Comparison of ENCODE assay signal across 9 cellular contexts in genomic region chr17:31499771-31500554, GRCh38.
DNase-seq lines count a peak whose midpoint lies in the region; ATAC-seq and TF ChIP-seq lines count a peak whose summit lies in the region.
"Had no signal": no experiment of that assay in that cellular context is flagged by ENCODE, and none has a peak within 500 bp of the region (broad histone marks: within the 10 kb centered on the region; RNA-seq: fewer than 3 reads in every experiment).

No MANE protein-coding gene starts in this region.

- peaks cover 31% of the 10 kb centered on the region for H3K4me1 Mint-ChIP-seq in type B pancreatic cell (ENCODE audit: unreplicated experiment)

- H3K27ac Mint-ChIP-seq in type B pancreatic cell: peak overlapping the region; percentile 67

- DNase-seq in activated T-cell treated with anti-CD3 and anti-CD28 coated beads for 48 hours (ENCODE audit: low read depth) (peak; percentile 44), brain microvascular endothelial cell (peak; percentile 2), left lobe of liver (ENCODE audit: low spot score) (peak; percentile 78), type B pancreatic cell (ENCODE audit: extremely low spot score, unreplicated experiment) (no peak), NCI-H2107 treated with DMSO at 0.1 percent for 48 hours (lab: John Stamatoyannopoulos, UW; ENCODE audit: unreplicated experiment) (no peak)
- DNase-seq in activated T-cell treated with anti-CD3 and anti-CD28 coated beads, Interleukin-2, amount 50 U/mL, for 1 hour: no peak

- peaks cover 36% of the 10 kb centered on the region for H3K27me3 ChIP-seq in brain microvascular endothelial cell (replicated peaks)

- H3K9me3 Mint-ChIP-seq in type B pancreatic cell: no peaks in the 10 kb centered on the region

- H3K36me3 ChIP-seq in brain microvascular endothelial cell (replicated peaks): no peaks in the 10 kb centered on the region

- in situ Hi-C loops in brain microvascular endothelial cell (cut with HindIII; ENCODE audit: low pct_ligation_motif_present, low sequenced_read_pairs): no loop called here

- ATAC-seq in left lobe of liver: peak; percentile 83
- no peak for ATAC-seq in GM18868 (IDR thresholded peaks at IDR 0.05; ENCODE audit: unreplicated experiment)
- no peak for ATAC-seq in HG03196 (IDR thresholded peaks at IDR 0.05; ENCODE audit: unreplicated experiment)

- no peak overlapping the region for H3K4me3 Mint-ChIP-seq in type B pancreatic cell

- no peak overlapping the region for H3K4me3 ChIP-seq in brain microvascular endothelial cell (ENCODE audit: low read depth, low read length)

- TF ChIP-seq CTCF in brain microvascular endothelial cell (IDR thresholded peaks at IDR 0.05; ENCODE audit: low read depth, low read length, missing control alignments) (no peak), type B pancreatic cell (conservative IDR thresholded peaks at IDR 0.05) (no peak)

- H3K27ac ChIP-seq in brain microvascular endothelial cell: no peak overlapping the region
- H3K27ac ChIP-seq: epithelial cell of prostate had no signal

- H3K27me3 Mint-ChIP-seq in type B pancreatic cell: no peaks in the 10 kb centered on the region

- H3K36me3 Mint-ChIP-seq in type B pancreatic cell: no peaks in the 10 kb centered on the region

Comparison
In these comparisons a context has a peak if more than half of its experiments do, and no peak if none do; other contexts are left out.
1. DNase-seq: peak in activated T-cell treated with anti-CD3 and anti-CD28 coated beads for 48 hours (single experiment), brain microvascular endothelial cell (single experiment) and left lobe of liver (single experiment); none in activated T-cell treated with anti-CD3 and anti-CD28 coated beads, Interleukin-2, amount 50 U/mL, for 1 hour (single experiment), type B pancreatic cell (single experiment) and NCI-H2107 treated with DMSO at 0.1 percent for 48 hours (single experiment).